ENCODE assay signal across 16 cellular contexts in the genomic region with DNA sequence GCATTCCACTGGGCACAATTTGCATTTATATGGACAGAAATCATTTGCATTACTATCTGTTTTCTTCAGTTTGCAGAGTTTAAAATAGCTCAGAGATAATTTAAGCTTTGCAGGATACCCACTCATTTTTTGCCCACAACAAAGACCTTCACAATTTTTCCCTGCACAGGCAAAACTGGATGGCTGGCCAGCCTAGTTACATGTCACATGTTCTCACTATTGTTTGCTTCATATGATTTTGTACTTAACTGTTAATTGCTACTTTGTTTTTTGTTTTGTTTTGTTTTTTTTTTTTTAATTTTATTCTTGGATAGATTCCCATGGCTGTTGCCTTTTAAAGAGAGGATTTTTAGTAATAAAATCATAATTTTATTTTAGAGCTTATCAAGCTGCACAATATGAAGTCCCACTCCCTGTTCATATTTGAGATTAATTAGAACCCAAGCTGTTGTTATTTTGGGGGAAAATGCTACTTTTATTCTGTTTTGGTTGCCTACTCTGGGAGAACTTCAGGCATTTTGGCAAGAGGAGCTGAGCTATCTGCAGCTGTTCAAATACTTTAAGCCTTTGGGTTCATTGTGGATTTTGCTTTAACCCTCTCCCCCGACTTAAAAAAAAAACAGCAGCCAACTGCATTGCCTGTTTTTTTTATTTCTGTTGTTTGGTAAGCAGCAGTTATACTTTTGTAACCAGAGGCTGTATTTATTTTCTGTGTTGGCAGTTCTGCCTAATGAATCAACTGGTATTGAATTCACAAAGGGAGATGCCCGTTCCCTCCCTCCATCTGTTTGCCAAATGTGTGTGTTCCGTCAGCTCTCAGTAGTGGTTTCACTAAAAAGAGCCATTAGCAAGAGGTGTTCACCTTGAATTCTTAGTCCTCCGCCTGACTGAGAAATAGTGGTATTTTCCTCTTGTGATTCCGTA.
A peak's percentile ranks its signal among the peaks of the same experiment; 100 is the strongest.
DNase-seq lines count a peak whose midpoint lies in the region; ATAC-seq, FAIRE-seq and TF ChIP-seq lines count a peak whose summit lies in the region.
"Had no signal": no experiment of that assay in that cellular context is flagged by ENCODE, and none has a peak within 500 bp of the region (broad histone marks: within the 10 kb centered on the region; RNA-seq: fewer than 3 reads in every experiment).

No MANE protein-coding gene starts in this region.

- TF ChIP-seq POLR2A in GM12892 (IDR thresholded peaks at IDR 0.05; ENCODE audit: low read depth, low read length) (no peak), upper lobe of left lung (IDR thresholded peaks at IDR 0.05) (no peak)

- TF ChIP-seq EP300 in upper lobe of left lung (IDR thresholded peaks at IDR 0.05): no peak

- WGBS in upper lobe of left lung, 2 donors: 80 to 84% methylated on average over 5 of the region's 5 CpGs

- H3K4me3 ChIP-seq in upper lobe of left lung: no peak overlapping the region
- H3K4me3 ChIP-seq: BLaER1 treated with 17β-estradiol and CSF1 and Interleukin-3, amounts not matched to agents 10 nM and 100 nM had no signal

- no peaks in the 10 kb centered on the region for H3K27me3 ChIP-seq in upper lobe of left lung
- H3K27me3 ChIP-seq: BLaER1 treated with 17β-estradiol and CSF1 and Interleukin-3, amounts not matched to agents 10 nM and 100 nM had no signal

- TF ChIP-seq CTCF in upper lobe of left lung (IDR thresholded peaks at IDR 0.05): no peak

- no peaks in the 10 kb centered on the region for H3K9me3 ChIP-seq in upper lobe of left lung

- H3K36me3 ChIP-seq in upper lobe of left lung: peaks cover 0 to 25% (median 4%) of the 10 kb centered on the region in 4 donors

- peak; percentile 95 for DNase-seq in DMS153 (lab: John Stamatoyannopoulos, UW)
- peak; percentile 52 for DNase-seq in NCI-H1436 (lab: John Stamatoyannopoulos, UW)
- DNase-seq in SHP77 (lab: John Stamatoyannopoulos, UW): peak; percentile 79 to 84
- DNase-seq in medulla oblongata (ENCODE audit: extremely low spot score): peak; percentile 10
- no peak for DNase-seq in NCI-H446 (lab: John Stamatoyannopoulos, UW)
- no peak for DNase-seq in GM12892 (ENCODE audit: insufficient read length)
- no peak for DNase-seq in SIG-M5 treated with dmso at 0.1 percent for 504 hours (lab: John Stamatoyannopoulos, UW; ENCODE audit: unreplicated experiment)
- no peak for DNase-seq in upper lobe of left lung
- DNase-seq: activated CD8-positive, alpha-beta memory T cell treated with anti-CD3 and anti-CD28 coated beads for 24 hours; cortex of kidney; foreskin melanocyte; left cardiac atrium; NCI-H187 treated with DMSO at 0.1 percent for 48 hours; stimulated activated CD4-positive, alpha-beta T cell treated with anti-CD3 and anti-CD28 coated beads, Interleukin-15, amount 100 ng/mL, for 24 hours had no signal

- H3K27ac ChIP-seq in upper lobe of left lung: no peak overlapping the region
- H3K27ac ChIP-seq: BLaER1 treated with 17β-estradiol and CSF1 and Interleukin-3, amounts not matched to agents 10 nM and 100 nM had no signal

- H3K4me1 ChIP-seq in upper lobe of left lung: peaks cover 0 to 7% (median 0%) of the 10 kb centered on the region in 4 donors

- no peak for FAIRE-seq in GM12892 (lab: Jason Lieb, UNC)

- ATAC-seq in upper lobe of left lung (ENCODE audit: low FRiP score in 2 of 2): no peak
- ATAC-seq: activated naive CD4-positive, alpha-beta T cell treated with anti-CD3 and anti-CD28 coated beads, Interleukin-2, amount 50 U/mL, for 72 hours had no signal

Comparison
In these comparisons a context has a peak if more than half of its experiments do, and no peak if none do; other contexts are left out.
1. DNase-seq: peak in DMS153 (single experiment), NCI-H1436 (single experiment), SHP77 (2 of 2) and medulla oblongata (single experiment); none in NCI-H446 (0 of 2), GM12892 (single experiment), SIG-M5 treated with dmso at 0.1 percent for 504 hours (single experiment) and upper lobe of left lung (0 of 2).